24 cellular contexts compared by ENCODE assay signal in the genomic region with DNA sequence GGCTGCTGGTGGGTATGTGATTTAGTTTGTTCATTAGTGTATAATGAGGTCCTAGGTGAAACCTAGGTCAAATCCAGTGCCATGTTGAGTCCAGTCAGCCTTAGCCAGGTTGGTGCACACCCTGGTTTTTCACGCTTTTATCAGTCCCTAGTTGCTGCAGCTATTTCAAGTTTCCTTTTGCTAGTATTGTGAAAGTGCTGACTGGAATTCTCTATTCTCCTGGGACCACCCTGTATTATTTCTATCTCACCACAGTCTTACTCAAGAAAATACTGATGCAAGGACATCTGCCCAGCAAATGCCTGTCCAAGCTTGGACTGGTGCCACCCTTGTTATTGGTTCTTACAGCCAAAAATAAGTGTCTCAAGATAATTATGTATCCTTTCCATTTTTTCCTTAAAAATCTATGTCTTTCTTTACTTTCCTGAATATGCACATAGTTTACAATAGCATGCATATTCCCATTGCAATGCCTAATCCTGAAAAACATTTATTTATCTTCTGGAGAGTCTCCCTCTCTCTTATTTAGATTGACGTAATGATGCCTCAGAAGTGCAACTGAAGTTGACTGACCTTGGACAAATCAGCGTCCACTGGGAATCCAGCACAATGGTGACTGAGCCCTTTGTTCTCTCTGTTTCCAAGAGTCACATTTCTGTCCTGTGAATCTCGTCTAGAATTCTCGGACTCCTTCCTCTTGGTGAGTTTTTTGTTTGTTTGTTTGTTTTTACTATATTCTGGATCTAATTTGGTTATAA.
DNase-seq lines count a peak whose midpoint lies in the region; ATAC-seq and TF ChIP-seq lines count a peak whose summit lies in the region.
"Had no signal": no experiment of that assay in that cellular context is flagged by ENCODE, and none has a peak within 500 bp of the region (broad histone marks: within the 10 kb centered on the region; RNA-seq: fewer than 3 reads in every experiment).

No MANE protein-coding gene starts in this region.

- TF ChIP-seq CTCF in adrenal gland (IDR thresholded peaks at IDR 0.05), result no peak
- no peak for TF ChIP-seq CTCF in right atrium auricular region (IDR thresholded peaks at IDR 0.05)
- TF ChIP-seq CTCF in natural killer cell (IDR thresholded peaks at IDR 0.05), result no peak

- peak; percentile 2 for DNase-seq in M059J (ENCODE audit: low read depth)
- DNase-seq in adrenal gland, result peak in 5 of 7 donors; percentile 16 to 53 (median 32)
- peak; percentile 66 for DNase-seq in right atrium auricular region (ENCODE audit: low spot score)
- DNase-seq in natural killer cell, result no peak
- DNase-seq in stimulated activated CD4-positive, alpha-beta T cell treated with anti-CD3 and anti-CD28 coated beads, Interleukin-4, amount 100 ng/mL, for 1 hour, result no peak
- DNase-seq: activated CD4-positive, alpha-beta T cell treated with anti-CD3 and anti-CD28 coated beads, Interleukin-2, amount 50 U/mL, for 4 hours; activated effector memory CD4-positive, alpha-beta T cell treated with Interleukin-2 at 50 U/mL for 16 hours; AML-193; dermis blood vessel endothelial cell; MG63; NCI-H146; stimulated activated CD4-positive, alpha-beta T cell treated with anti-CD3 and anti-CD28 coated beads, Interleukin-4, amount 100 ng/mL, for 24 hours; stimulated activated naive CD8-positive, alpha-beta T cell treated with anti-CD3 and anti-CD28 coated beads, Interleukin-15, amount 100 ng/mL, for 72 hours; upper lobe of right lung had no signal

- no peaks in the 10 kb centered on the region for H3K9me3 ChIP-seq in adrenal gland (replicated peaks in 1 of 3)
- peaks cover 0 to 15% of the 10 kb centered on the region in 2 donors for H3K9me3 ChIP-seq in right atrium auricular region
- no peaks in the 10 kb centered on the region for H3K9me3 ChIP-seq in skeletal muscle tissue (ENCODE audit: control insufficient read depth in 3 of 3, low read length in 3 of 3)
- H3K9me3 ChIP-seq: SJSA1 had no signal

- H3K27ac ChIP-seq in adrenal gland (peak overlapping the region in 2 of 5 donors; percentile 58 to 71), right atrium auricular region (no peak overlapping the region), skeletal muscle tissue (ENCODE audit: low read depth, low read length) (no peak overlapping the region)
- H3K27ac ChIP-seq: epithelial cell of prostate, HL-60, SJSA1, upper lobe of right lung had no signal

- 57 to 58% (median 57%) methylated on average over 5 of the region's 5 CpGs for WGBS in adrenal gland, 4 donors

- ATAC-seq in natural killer cell (no peak), HG03521 (IDR thresholded peaks at IDR 0.05; ENCODE audit: unreplicated experiment) (no peak), GM19035 (IDR thresholded peaks at IDR 0.05; ENCODE audit: unreplicated experiment) (no peak)
- ATAC-seq: stimulated activated naive CD8-positive, alpha-beta T cell treated with anti-CD3 and anti-CD28 coated beads, Interleukin-15, amount 100 ng/mL, for 72 hours; upper lobe of right lung had no signal

- intact Hi-C loops in adrenal gland (cut with DNase I) (no loop called here), natural killer cell (cut with micrococcal nuclease) (no loop called here)

- peak in 1 of 2 donors; percentile 63 for TF ChIP-seq POLR2A in adrenal gland (IDR thresholded peaks at IDR 0.05)

- peaks cover 18% of the 10 kb centered on the region for H3K36me3 Mint-ChIP-seq in natural killer cell
- H3K36me3 Mint-ChIP-seq: mesothelial cell of epicardium had no signal

- no peak overlapping the region for H3K27ac Mint-ChIP-seq in natural killer cell
- H3K27ac Mint-ChIP-seq: IgD-negative memory B cell; mesothelial cell of epicardium; nephron; stimulated activated naive CD8-positive, alpha-beta T cell treated with anti-CD3 and anti-CD28 coated beads, Interleukin-15, amount 100 ng/mL, for 72 hours had no signal

- no peak overlapping the region for H3K9ac ChIP-seq in skeletal muscle tissue (ENCODE audit: low read depth in 1 of 3, low read length in 3 of 3)

- H3K27me3 Mint-ChIP-seq in natural killer cell (ENCODE audit: low read depth in 2 of 2), result no peaks in the 10 kb centered on the region
- H3K27me3 Mint-ChIP-seq: IgD-negative memory B cell; stimulated activated naive CD8-positive, alpha-beta T cell treated with anti-CD3 and anti-CD28 coated beads, Interleukin-15, amount 100 ng/mL, for 72 hours had no signal

- H3K4me1 ChIP-seq in adrenal gland (replicated peaks in 1 of 2) (peaks cover 0 to 5% of the 10 kb centered on the region in 2 donors), right atrium auricular region (no peaks in the 10 kb centered on the region), skeletal muscle tissue (ENCODE audit: control insufficient read depth in 3 of 3, insufficient read depth in 3 of 3, low read length in 3 of 3) (no peaks in the 10 kb centered on the region)
- H3K4me1 ChIP-seq: SJSA1, upper lobe of right lung had no signal

- H3K36me3 ChIP-seq in adrenal gland (replicated peaks in 1 of 2) (no peaks in the 10 kb centered on the region), right atrium auricular region (no peaks in the 10 kb centered on the region), skeletal muscle tissue (ENCODE audit: control insufficient read depth in 3 of 3, insufficient read depth in 3 of 3, low read length in 3 of 3) (no peaks in the 10 kb centered on the region)
- H3K36me3 ChIP-seq: MG63, SJSA1, upper lobe of right lung had no signal

- H3K27me3 ChIP-seq in adrenal gland (no peaks in the 10 kb centered on the region), right atrium auricular region (no peaks in the 10 kb centered on the region), skeletal muscle tissue (ENCODE audit: control insufficient read depth in 3 of 3, insufficient read depth in 3 of 3, low read length in 3 of 3) (no peaks in the 10 kb centered on the region)
- H3K27me3 ChIP-seq: MG63, SJSA1, upper lobe of right lung had no signal

- no peak overlapping the region for H3K4me3 Mint-ChIP-seq in natural killer cell
- H3K4me3 Mint-ChIP-seq: IgD-negative memory B cell; mesothelial cell of epicardium; nephron; stimulated activated naive CD8-positive, alpha-beta T cell treated with anti-CD3 and anti-CD28 coated beads, Interleukin-15, amount 100 ng/mL, for 72 hours had no signal

- H3K9me3 Mint-ChIP-seq in natural killer cell, result peaks cover 10 to 24% of the 10 kb centered on the region in 2 donors

- H3K4me3 ChIP-seq in adrenal gland (peak overlapping the region in 2 of 4 donors; percentile 20 to 32), right atrium auricular region (no peak overlapping the region), skeletal muscle tissue (ENCODE audit: low read length in 3 of 3) (peak overlapping the region in 2 of 3 donors; percentile 15 to 24)
- H3K4me3 ChIP-seq: MG63, SJSA1, smooth muscle cell, upper lobe of right lung had no signal

- H3K4me1 Mint-ChIP-seq in natural killer cell, result no peaks in the 10 kb centered on the region
- H3K4me1 Mint-ChIP-seq: IgD-negative memory B cell; mesothelial cell of epicardium; nephron; stimulated activated naive CD8-positive, alpha-beta T cell treated with anti-CD3 and anti-CD28 coated beads, Interleukin-15, amount 100 ng/mL, for 72 hours had no signal

Comparison
In these comparisons a context has a peak if more than half of its experiments do, and no peak if none do; other contexts are left out.
1. DNase-seq: peak in M059J (single experiment), adrenal gland (5 of 7) and right atrium auricular region (single experiment); none in natural killer cell (single experiment) and stimulated activated CD4-positive, alpha-beta T cell treated with anti-CD3 and anti-CD28 coated beads, Interleukin-4, amount 100 ng/mL, for 1 hour (single experiment).
2. H3K4me3 ChIP-seq: peak in skeletal muscle tissue (2 of 3); none in right atrium auricular region (0 of 2).